ENCODE assay signal across 8 cellular contexts in the genomic region with DNA sequence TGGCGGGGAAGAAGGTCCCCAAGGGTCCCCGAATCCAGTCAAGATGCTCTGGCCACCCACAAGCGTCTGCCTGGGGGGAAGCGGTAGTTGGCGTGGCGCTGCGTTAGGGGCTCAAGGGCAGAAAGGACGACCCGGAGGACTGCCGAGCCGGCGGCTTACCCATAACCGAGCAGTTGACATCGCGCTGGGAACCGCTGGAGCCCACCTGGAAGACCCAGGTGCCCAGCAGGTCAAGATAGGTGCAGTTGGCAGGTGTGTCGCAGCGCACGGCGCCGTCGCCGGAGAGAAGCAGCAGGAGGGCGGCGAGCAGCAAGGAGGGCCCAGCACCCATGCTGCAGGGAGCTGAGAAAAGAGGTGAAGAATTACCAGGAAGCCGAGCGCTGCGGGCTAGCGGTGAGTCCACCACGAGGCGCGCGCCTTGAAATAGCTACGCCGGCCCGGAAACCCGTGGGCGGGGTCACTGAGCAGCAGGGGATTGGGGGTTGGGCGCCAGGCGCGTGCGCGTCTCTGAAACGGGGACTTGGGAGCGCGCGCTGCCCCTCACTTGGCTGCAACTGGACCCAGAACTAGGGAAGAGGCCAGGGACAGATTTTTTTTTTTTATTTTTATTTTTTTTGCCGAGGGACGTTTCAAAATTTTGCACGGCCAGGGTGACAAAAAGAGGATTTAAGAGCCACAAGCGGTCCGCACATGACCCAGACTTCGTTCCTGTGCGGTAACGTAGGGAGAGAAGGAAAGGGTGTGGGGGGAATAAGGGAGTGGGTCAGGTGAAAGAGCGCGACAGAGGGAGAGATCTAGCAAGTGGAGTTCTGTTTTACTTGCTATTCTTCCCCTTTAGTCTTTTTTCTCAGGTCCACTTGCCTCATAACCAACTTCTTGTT. TPM values are rescaled to one million over a fixed set of nuclear protein-coding genes. Genes with fewer than 3 reads are reported as not detected.
DNase-seq lines count a peak whose midpoint lies in the region; ATAC-seq and TF ChIP-seq lines count a peak whose summit lies in the region.

A gene (minus strand): TSS at position 395 of the 881 bp plus-strand sequence. CDS start 64 bp downstream, at position 331.

- H3K27ac Mint-ChIP-seq in IgD-negative memory B cell: peak within 1 kb of the TSS; percentile 67 to 96 (median 94)
- H3K27ac Mint-ChIP-seq in naive thymus-derived CD8-positive, alpha-beta T cell: peak within 1 kb of the TSS; percentile 92 to 99 (median 97)
- peak within 1 kb of the TSS; percentile 96 for H3K27ac Mint-ChIP-seq in stimulated activated naive B cell treated with anti-CD40 and anti-IgM and Interleukin-4, amounts not matched to agents 10 μg/mL and 1 μg/mL and 100 μg/mL, for 72 hours

- H3K27ac ChIP-seq in Peyer's patch: peak within 1 kb of the TSS; percentile 86 to 93 (median 87)

- DNase-seq in DMS153 treated with DMSO at 0.1 percent for 48 hours (lab: John Stamatoyannopoulos, UW; ENCODE audit: unreplicated experiment) (peak; percentile 48), Peyer's patch (peak; percentile 95 to 99 (median 97)), fibroblast of gingiva (ENCODE audit: low read depth) (peak; percentile 81)
- peak; percentile 96 for DNase-seq in activated T-cell treated with anti-CD3 and anti-CD28 coated beads, Interleukin-2, amount 50 U/mL, for 48 hours
- DNase-seq in naive thymus-derived CD8-positive, alpha-beta T cell: peak; percentile 72 to 92 (median 88)
- peak; percentile 83 for DNase-seq in stimulated activated naive B cell treated with anti-CD40 and anti-IgM and Interleukin-4, amounts not matched to agents 10 μg/mL and 1 μg/mL and 100 μg/mL, for 72 hours

- peak within 1 kb of the TSS; percentile 95 to 100 (median 99) for H3K4me3 Mint-ChIP-seq in IgD-negative memory B cell
- peak within 1 kb of the TSS; percentile 89 to 100 (median 99) for H3K4me3 Mint-ChIP-seq in naive thymus-derived CD8-positive, alpha-beta T cell
- peak within 1 kb of the TSS; percentile 86 to 98 for H3K4me3 Mint-ChIP-seq in stimulated activated naive B cell treated with anti-CD40 and anti-IgM and Interleukin-4, amounts not matched to agents 10 μg/mL and 1 μg/mL and 100 μg/mL, for 72 hours

- H3K9me3 ChIP-seq in Peyer's patch: no peaks in the 10 kb centered on the region

- TF ChIP-seq POLR2A in Peyer's patch (IDR thresholded peaks at IDR 0.05): peak; percentile 60 to 80

- H3K36me3 Mint-ChIP-seq in IgD-negative memory B cell: peaks cover 5% of the 10 kb centered on the region
- H3K36me3 Mint-ChIP-seq in naive thymus-derived CD8-positive, alpha-beta T cell: peaks cover 0 to 20% (median 19%) of the 10 kb centered on the region in 3 donors
- H3K36me3 Mint-ChIP-seq in stimulated activated naive B cell treated with anti-CD40 and anti-IgM and Interleukin-4, amounts not matched to agents 10 μg/mL and 1 μg/mL and 100 μg/mL, for 72 hours: peaks cover 5 to 11% of the 10 kb centered on the region in 2 donors

- peaks cover 0 to 7% (median 0%) of the 10 kb centered on the region in 3 donors for H3K36me3 ChIP-seq in Peyer's patch

- peaks cover 0 to 4% (median 0%) of the 10 kb centered on the region in 4 donors for H3K4me1 ChIP-seq in Peyer's patch

- TF ChIP-seq CTCF in Peyer's patch (IDR thresholded peaks at IDR 0.05): peak in 1 of 6 experiments; percentile 6

- H3K27me3 Mint-ChIP-seq in IgD-negative memory B cell: no peaks in the 10 kb centered on the region
- no peaks in the 10 kb centered on the region for H3K27me3 Mint-ChIP-seq in naive thymus-derived CD8-positive, alpha-beta T cell
- no peaks in the 10 kb centered on the region for H3K27me3 Mint-ChIP-seq in stimulated activated naive B cell treated with anti-CD40 and anti-IgM and Interleukin-4, amounts not matched to agents 10 μg/mL and 1 μg/mL and 100 μg/mL, for 72 hours

- peak; percentile 84 for ATAC-seq in GM21576 (IDR thresholded peaks at IDR 0.05; ENCODE audit: unreplicated experiment)
- peak; percentile 92 to 94 for ATAC-seq in naive thymus-derived CD8-positive, alpha-beta T cell
- peak; percentile 91 to 92 for ATAC-seq in stimulated activated naive B cell treated with anti-CD40 and anti-IgM and Interleukin-4, amounts not matched to agents 10 μg/mL and 1 μg/mL and 100 μg/mL, for 72 hours (replicated peaks)

- H3K4me1 Mint-ChIP-seq in IgD-negative memory B cell: peaks cover 21 to 41% (median 38%) of the 10 kb centered on the region in 3 donors
- peaks cover 11 to 68% (median 57%) of the 10 kb centered on the region in 4 donors for H3K4me1 Mint-ChIP-seq in naive thymus-derived CD8-positive, alpha-beta T cell
- H3K4me1 Mint-ChIP-seq in stimulated activated naive B cell treated with anti-CD40 and anti-IgM and Interleukin-4, amounts not matched to agents 10 μg/mL and 1 μg/mL and 100 μg/mL, for 72 hours: peaks cover 12 to 40% of the 10 kb centered on the region in 2 donors

- no peaks in the 10 kb centered on the region for H3K9me3 Mint-ChIP-seq in IgD-negative memory B cell
- no peaks in the 10 kb centered on the region for H3K9me3 Mint-ChIP-seq in naive thymus-derived CD8-positive, alpha-beta T cell
- H3K9me3 Mint-ChIP-seq in stimulated activated naive B cell treated with anti-CD40 and anti-IgM and Interleukin-4, amounts not matched to agents 10 μg/mL and 1 μg/mL and 100 μg/mL, for 72 hours: no peaks in the 10 kb centered on the region

- peak within 1 kb of the TSS; percentile 59 to 84 (median 80) for H3K4me3 ChIP-seq in Peyer's patch

- POLR2A ChIA-PET in naive thymus-derived CD8-positive, alpha-beta T cell (lab: Charles Lee): interaction anchor here (0.6 to 2.3 kb wide), 7 partner anchors 10 to 517 kb away, joined by 3 to 16 read pairs (median 4); no protein-coding TSS in a partner anchor

- no peaks in the 10 kb centered on the region for H3K27me3 ChIP-seq in Peyer's patch

RNA-seq across cellular contexts. Expression of the gene that starts here (rescaled TPM):
- polyA plus RNA-seq in IgD-negative memory B cell: 58.6 TPM
- total RNA-seq in Peyer's patch: 10 to 100 TPM; 38.5 to 66.8 (median 43.0) TPM
- 10 to 100 TPM; 37.3 to 41.5 TPM for total RNA-seq in naive thymus-derived CD8-positive, alpha-beta T cell
- polyA plus RNA-seq in naive thymus-derived CD8-positive, alpha-beta T cell: 100 to 1,000 TPM in 1 of 3 donors, 10 to 100 TPM in 2; 88.7 to 166 (median 90.3) TPM

Comparison
In these comparisons a context has a peak if more than half of its experiments do, and no peak if none do; other contexts are left out.
1. Peak in every context shown above with its lines: DNase-seq, ATAC-seq, H3K4me3 ChIP-seq and H3K27ac ChIP-seq.